Comparison of ENCODE assay signal across 8 cellular contexts in genomic region chr16:11742536-11743307, GRCh38. TPM values are rescaled to one million over a fixed set of nuclear protein-coding genes. Genes with fewer than 3 reads are reported as not detected.
DNase-seq lines count a peak whose midpoint lies in the region; ATAC-seq and TF ChIP-seq lines count a peak whose summit lies in the region.

Gene TXNDC11 (minus strand): TSS chr16:11742857. CDS start chr16:11742730, 127 bp downstream.

- peaks cover 54% of the 10 kb centered on the region for H3K4me1 Mint-ChIP-seq in activated naive CD8-positive, alpha-beta T cell treated with anti-CD3 and anti-CD28 coated beads, Interleukin-2, amount 50 U/mL, for 24 hours

- no peak for TF ChIP-seq CTCF in GM12864 (IDR thresholded peaks at IDR 0.05; ENCODE audit: low read depth, low read length, missing control alignments)
- no peak for TF ChIP-seq CTCF in parathyroid adenoma (IDR thresholded peaks at IDR 0.05)
- peak in 1 of 5 experiments; percentile 32 for TF ChIP-seq CTCF in tibial nerve (IDR thresholded peaks at IDR 0.05)

- H3K4me3 ChIP-seq in GM12864 (ENCODE audit: low read depth, low read length) (peak within 1 kb of the TSS; percentile 98), parathyroid adenoma (ENCODE audit: low read depth, low read length) (peak within 1 kb of the TSS; percentile 97), tibial nerve (peak within 1 kb of the TSS; percentile 87 to 99 (median 94))

- intact Hi-C loops in Right ventricle myocardium superior (cut with DNase I) = no loop called here

- WGBS in tibial nerve, 2 donors = 0 to 1% methylated on average over 43 to 53 of the region's 96 CpGs

- H3K4me2 ChIP-seq in parathyroid adenoma (ENCODE audit: low read length) = peak within 1 kb of the TSS; percentile 90

- H3K4me3 Mint-ChIP-seq in activated naive CD8-positive, alpha-beta T cell treated with anti-CD3 and anti-CD28 coated beads, Interleukin-2, amount 50 U/mL, for 24 hours = peak within 1 kb of the TSS; percentile 89

- peak; percentile 95 to 97 for TF ChIP-seq EP300 in tibial nerve (IDR thresholded peaks at IDR 0.05)

- H3K4me1 ChIP-seq in parathyroid adenoma (no peaks in the 10 kb centered on the region), tibial nerve (peaks cover 0 to 48% (median 23%) of the 10 kb centered on the region in 4 donors)

- no peaks in the 10 kb centered on the region for H3K9me3 Mint-ChIP-seq in activated naive CD8-positive, alpha-beta T cell treated with anti-CD3 and anti-CD28 coated beads, Interleukin-2, amount 50 U/mL, for 24 hours

- no peaks in the 10 kb centered on the region for H3K27me3 Mint-ChIP-seq in activated naive CD8-positive, alpha-beta T cell treated with anti-CD3 and anti-CD28 coated beads, Interleukin-2, amount 50 U/mL, for 24 hours

- TF ChIP-seq POLR2A in tibial nerve (IDR thresholded peaks at IDR 0.05) = peak; percentile 78 to 98

- peak; percentile 89 for ATAC-seq in HG02759 (IDR thresholded peaks at IDR 0.05; ENCODE audit: unreplicated experiment)
- peak; percentile 97 for ATAC-seq in activated naive CD8-positive, alpha-beta T cell treated with anti-CD3 and anti-CD28 coated beads, Interleukin-2, amount 50 U/mL, for 24 hours
- peak; percentile 97 for ATAC-seq in Right ventricle myocardium superior (ENCODE audit: poor library complexity)

- H3K27ac Mint-ChIP-seq in activated naive CD8-positive, alpha-beta T cell treated with anti-CD3 and anti-CD28 coated beads, Interleukin-2, amount 50 U/mL, for 24 hours = peak within 1 kb of the TSS; percentile 90

- H3K27me3 ChIP-seq in parathyroid adenoma (ENCODE audit: control insufficient read depth, insufficient read depth, low read length) = no peaks in the 10 kb centered on the region
- H3K27me3 ChIP-seq in tibial nerve = no peaks in the 10 kb centered on the region

- H3K79me2 ChIP-seq in parathyroid adenoma = peaks cover 10% of the 10 kb centered on the region

- H3K27ac ChIP-seq in parathyroid adenoma = peak within 1 kb of the TSS; percentile 83
- peak within 1 kb of the TSS; percentile 88 to 99 (median 98) for H3K27ac ChIP-seq in tibial nerve

- H3K9me3 ChIP-seq in parathyroid adenoma (ENCODE audit: control insufficient read depth, low read length) (no peaks in the 10 kb centered on the region), tibial nerve (no peaks in the 10 kb centered on the region)

- H2AFZ ChIP-seq in parathyroid adenoma = peak within 1 kb of the TSS; percentile 73

- H3K36me3 ChIP-seq in parathyroid adenoma (ENCODE audit: control insufficient read depth, insufficient read depth, low read length) (no peaks in the 10 kb centered on the region), tibial nerve (peaks cover 0 to 2% (median 0%) of the 10 kb centered on the region in 3 donors)

- peak within 1 kb of the TSS; percentile 78 for H3K9ac ChIP-seq in parathyroid adenoma

- peak; percentile 94 for DNase-seq in GM12864 (ENCODE audit: low read depth)
- peak; percentile 97 to 99 (median 98) for DNase-seq in NCI-H1417 (lab: John Stamatoyannopoulos, UW)
- DNase-seq in SW 1271 (lab: John Stamatoyannopoulos, UW) = peak; percentile 80 to 90
- DNase-seq in activated naive CD8-positive, alpha-beta T cell treated with anti-CD3 and anti-CD28 coated beads, Interleukin-2, amount 50 U/mL, for 24 hours = peak; percentile 100
- DNase-seq in Right ventricle myocardium superior = peak; percentile 100
- DNase-seq in tibial nerve (ENCODE audit: low spot score in 2 of 2) = peak; percentile 98 to 99

- H3K36me3 Mint-ChIP-seq in activated naive CD8-positive, alpha-beta T cell treated with anti-CD3 and anti-CD28 coated beads, Interleukin-2, amount 50 U/mL, for 24 hours (ENCODE audit: low read depth) = peaks cover 8% of the 10 kb centered on the region

RNA-seq across cellular contexts. Expression of gene TXNDC11, which starts in this region (rescaled TPM):
- total RNA-seq in Right ventricle myocardium superior = 18.6 TPM
- total RNA-seq in tibial nerve = 10 to 100 TPM; 45.7 to 67.2 (median 51.4) TPM

Comparison
In these comparisons a context has a peak if more than half of its experiments do, and no peak if none do; other contexts are left out.
1. Peak in every context shown above with its lines: DNase-seq, ATAC-seq, H3K4me3 ChIP-seq and H3K27ac ChIP-seq.